8 cellular contexts compared by ENCODE assay signal in genomic region chr6:6788394-6789020, GRCh38.
A peak's percentile ranks its signal among the peaks of the same experiment; 100 is the strongest.
DNase-seq lines count a peak whose midpoint lies in the region; ATAC-seq, FAIRE-seq and TF ChIP-seq lines count a peak whose summit lies in the region.

No MANE protein-coding gene starts in this region.

- H3K4me3 Mint-ChIP-seq in neural progenitor cell: peak overlapping the region; percentile 8

- H3K4me3 ChIP-seq in right cardiac atrium (ENCODE audit: low read length) (no peak overlapping the region), NB4 (ENCODE audit: low read depth, low read length) (no peak overlapping the region), neural progenitor cell (no peak overlapping the region)

- no peak overlapping the region for H3K9ac ChIP-seq in neural progenitor cell

- no peaks in the 10 kb centered on the region for H3K79me2 ChIP-seq in neural progenitor cell (ENCODE audit: low read depth)

- H3K27ac ChIP-seq in right cardiac atrium (ENCODE audit: low read length) (no peak overlapping the region), neural progenitor cell (no peak overlapping the region)

- peaks cover 6% of the 10 kb centered on the region for H3K27me3 Mint-ChIP-seq in neural progenitor cell (ENCODE audit: insufficient read depth, low read depth)

- H3K4me2 ChIP-seq in neural progenitor cell: no peak overlapping the region

- H3K4me1 ChIP-seq in right cardiac atrium (ENCODE audit: control insufficient read depth, insufficient read depth, low read length) (peaks cover 3% of the 10 kb centered on the region), neural progenitor cell (no peaks in the 10 kb centered on the region)

- no peak overlapping the region for H2AFZ ChIP-seq in neural progenitor cell (replicated peaks)

- WGBS in right cardiac atrium: 58% methylated on average over 4 of the region's 4 CpGs

- H3K9me3 ChIP-seq in right cardiac atrium (ENCODE audit: control insufficient read depth, low read length): no peaks in the 10 kb centered on the region
- no peaks in the 10 kb centered on the region for H3K9me3 ChIP-seq in neural progenitor cell (ENCODE audit: low read depth)

- H3K27me3 ChIP-seq in right cardiac atrium (ENCODE audit: control insufficient read depth, insufficient read depth) (no peaks in the 10 kb centered on the region), neural progenitor cell (no peaks in the 10 kb centered on the region)

- H3K9me3 Mint-ChIP-seq in neural progenitor cell: peaks cover 3% of the 10 kb centered on the region

- H4K20me1 ChIP-seq in neural progenitor cell (ENCODE audit: low read depth): no peaks in the 10 kb centered on the region

- FAIRE-seq in H54 (lab: Jason Lieb, UNC): no peak

- H3K36me3 Mint-ChIP-seq in neural progenitor cell: no peaks in the 10 kb centered on the region

- H3K27ac Mint-ChIP-seq in neural progenitor cell: no peak overlapping the region

- no peaks in the 10 kb centered on the region for H3K4me1 Mint-ChIP-seq in neural progenitor cell

- intact Hi-C loops in right cardiac atrium (cut with DNase I): no loop called here
- intact Hi-C loops in cardiac septum (cut with DNase I): no loop called here

- H3K36me3 ChIP-seq in neural progenitor cell: no peaks in the 10 kb centered on the region

- no peak for DNase-seq in right cardiac atrium
- DNase-seq in cardiac septum (ENCODE audit: low spot score): no peak
- peak; percentile 75 for DNase-seq in NB4 (ENCODE audit: low read depth)
- DNase-seq in amniotic epithelial cell (ENCODE audit: low read depth): peak; percentile 19
- DNase-seq in neural progenitor cell (ENCODE audit: low spot score): peak; percentile 25
- DNase-seq in activated T-cell treated with anti-CD3 and anti-CD28 coated beads, Interleukin-2, amount 50 U/mL, for 1 hour: no peak
- no peak for DNase-seq in H54 (ENCODE audit: insufficient read length, low spot score)
- DNase-seq in DMS114 treated with DMSO at 0.1 percent for 48 hours (lab: John Stamatoyannopoulos, UW; ENCODE audit: unreplicated experiment): no peak

- TF ChIP-seq POLR2A in NB4 (IDR thresholded peaks at IDR 0.05; ENCODE audit: extremely low read depth, insufficient read length) (no peak), H54 (IDR thresholded peaks at IDR 0.05; ENCODE audit: low read depth, low read length) (no peak)

- no peaks in the 10 kb centered on the region for H3F3A ChIP-seq in neural progenitor cell (ENCODE audit: low read depth)

- peak; percentile 15 to 51 for ATAC-seq in right cardiac atrium

- peak; percentile 83 for TF ChIP-seq CTCF in NB4 (IDR thresholded peaks at IDR 0.05; ENCODE audit: low read depth, low read length)
- peak; percentile 57 for TF ChIP-seq CTCF in neural progenitor cell (IDR thresholded peaks at IDR 0.05)

Comparison
In these comparisons a context has a peak if more than half of its experiments do, and no peak if none do; other contexts are left out.
1. DNase-seq: peak in NB4 (single experiment), amniotic epithelial cell (single experiment) and neural progenitor cell (single experiment); none in right cardiac atrium (0 of 3), cardiac septum (single experiment), activated T-cell treated with anti-CD3 and anti-CD28 coated beads, Interleukin-2, amount 50 U/mL, for 1 hour (single experiment), H54 (single experiment) and DMS114 treated with DMSO at 0.1 percent for 48 hours (single experiment).